Comparison of ENCODE assay signal across 11 cellular contexts in genomic region chr19:42441047-42441440, GRCh38. TPM values are rescaled to one million over a fixed set of nuclear protein-coding genes. Genes with fewer than 3 reads are reported as not detected.
A peak's percentile ranks its signal among the peaks of the same experiment; 100 is the strongest.
DNase-seq lines count a peak whose midpoint lies in the region; ATAC-seq, FAIRE-seq and TF ChIP-seq lines count a peak whose summit lies in the region.
"Had no signal": no experiment of that assay in that cellular context is flagged by ENCODE, and none has a peak within 500 bp of the region (broad histone marks: within the 10 kb centered on the region; RNA-seq: fewer than 3 reads in every experiment).

No MANE protein-coding gene starts in this region.

- ATAC-seq in HG03354 (IDR thresholded peaks at IDR 0.05; ENCODE audit: poor library complexity, severe bottlenecking, unreplicated experiment) = no peak
- no peak for ATAC-seq in HG02884 (IDR thresholded peaks at IDR 0.05; ENCODE audit: unreplicated experiment)

- no peak for FAIRE-seq in kidney (lab: Jason Lieb, UNC)
- FAIRE-seq: colon had no signal

- H3K36me3 Mint-ChIP-seq in stimulated activated naive CD8-positive, alpha-beta T cell treated with anti-CD3 and anti-CD28 coated beads, Interleukin-15, Interleukin-2, amounts not matched to agents 100 ng/mL and 50 ng/mL, for 24 hours (ENCODE audit: low read depth) = no peaks in the 10 kb centered on the region

- intact Hi-C loops in kidney (cut with DNase I) = loop anchor here (10.0 kb wide), 1 partner anchor 94 kb away; no protein-coding TSS in a partner anchor

- peaks cover 3% of the 10 kb centered on the region for H3K27me3 Mint-ChIP-seq in stimulated activated naive CD8-positive, alpha-beta T cell treated with anti-CD3 and anti-CD28 coated beads, Interleukin-15, Interleukin-2, amounts not matched to agents 100 ng/mL and 50 ng/mL, for 24 hours

- peak overlapping the region; percentile 60 for H3K27ac Mint-ChIP-seq in stimulated activated naive CD8-positive, alpha-beta T cell treated with anti-CD3 and anti-CD28 coated beads, Interleukin-15, Interleukin-2, amounts not matched to agents 100 ng/mL and 50 ng/mL, for 24 hours

- H3K4me1 ChIP-seq in kidney (ENCODE audit: control insufficient read depth in 1 of 2, insufficient read depth in 1 of 2, low read depth in 1 of 2, low read length in 2 of 2) = no peaks in the 10 kb centered on the region

- H3K9ac ChIP-seq in kidney (ENCODE audit: low read length in 2 of 2) = no peak overlapping the region

- TF ChIP-seq CTCF in epithelial cell of esophagus (IDR thresholded peaks at IDR 0.05; ENCODE audit: insufficient read depth, low read depth, low read length, missing control alignments) (no peak), kidney (IDR thresholded peaks at IDR 0.05; ENCODE audit: borderline replicate concordance, extremely low read depth, insufficient read depth) (no peak)

- H3K27ac ChIP-seq in kidney (ENCODE audit: low read depth in 2 of 2, low read length in 2 of 2) = no peak overlapping the region

- H3K4me1 Mint-ChIP-seq in stimulated activated naive CD8-positive, alpha-beta T cell treated with anti-CD3 and anti-CD28 coated beads, Interleukin-15, Interleukin-2, amounts not matched to agents 100 ng/mL and 50 ng/mL, for 24 hours (ENCODE audit: low read depth) = peaks cover 16% of the 10 kb centered on the region

- H3K36me3 ChIP-seq in kidney (ENCODE audit: control insufficient read depth in 1 of 2, insufficient read depth in 2 of 2, low read length in 2 of 2) = no peaks in the 10 kb centered on the region

- no peak overlapping the region for H3K4me3 ChIP-seq in epithelial cell of esophagus (ENCODE audit: low read length)
- H3K4me3 ChIP-seq in kidney (ENCODE audit: low read length in 2 of 2) = no peak overlapping the region

- no peak overlapping the region for H3K4me3 Mint-ChIP-seq in stimulated activated naive CD8-positive, alpha-beta T cell treated with anti-CD3 and anti-CD28 coated beads, Interleukin-15, Interleukin-2, amounts not matched to agents 100 ng/mL and 50 ng/mL, for 24 hours

- H3K9me3 ChIP-seq in kidney (ENCODE audit: control insufficient read depth in 1 of 2, low read length in 2 of 2) = no peaks in the 10 kb centered on the region

- no peaks in the 10 kb centered on the region for H3K9me3 Mint-ChIP-seq in stimulated activated naive CD8-positive, alpha-beta T cell treated with anti-CD3 and anti-CD28 coated beads, Interleukin-15, Interleukin-2, amounts not matched to agents 100 ng/mL and 50 ng/mL, for 24 hours

- DNase-seq in activated T-cell treated with anti-CD3 and anti-CD28 coated beads, Interleukin-2, amount 50 U/mL, for 1 hour = peak; percentile 27
- DNase-seq in activated T-cell treated with anti-CD3 and anti-CD28 coated beads, Interleukin-2, amount 50 U/mL, for 48 hours = no peak
- DNase-seq in NCI-H69 (lab: John Stamatoyannopoulos, UW) = peak; percentile 37
- DNase-seq in epithelial cell of esophagus (ENCODE audit: low read depth) = peak; percentile 79
- no peak for DNase-seq in kidney
- DNase-seq: NCI-H2081 treated with DMSO at 0.1 percent for 48 hours had no signal

RNA-seq across cellular contexts. Expression of gene CXCL17, which starts 1.7 kb away (rescaled TPM):
- not detected for total RNA-seq in kidney
- not detected for polyA plus RNA-seq in kidney (ENCODE audit: insufficient read depth, low read depth, low replicate concordance)
- total RNA-seq: OCI-LY7 had no signal

RNA-seq across cellular contexts. Expression of gene LIPE, which starts 13.9 kb away (rescaled TPM):
- 8.9 TPM for total RNA-seq in kidney
- polyA plus RNA-seq in kidney (ENCODE audit: insufficient read depth, low read depth, low replicate concordance) = 9.9 TPM

RNA-seq across cellular contexts. Expression of gene CNFN, which starts 50.9 kb away (rescaled TPM):
- 2.2 TPM for total RNA-seq in kidney
- 4.9 TPM for polyA plus RNA-seq in kidney (ENCODE audit: insufficient read depth, low read depth, low replicate concordance)

Comparison
In these comparisons a context has a peak if more than half of its experiments do, and no peak if none do; other contexts are left out.
1. DNase-seq: peak in activated T-cell treated with anti-CD3 and anti-CD28 coated beads, Interleukin-2, amount 50 U/mL, for 1 hour (single experiment), NCI-H69 (single experiment) and epithelial cell of esophagus (single experiment); none in activated T-cell treated with anti-CD3 and anti-CD28 coated beads, Interleukin-2, amount 50 U/mL, for 48 hours (0 of 2) and kidney (single experiment).